In genomic region chr2:239383796-239384156, GRCh38 we compare ENCODE assay signal across 13 cellular contexts. TPM values are rescaled to one million over a fixed set of nuclear protein-coding genes. Genes with fewer than 3 reads are reported as not detected.
DNase-seq lines count a peak whose midpoint lies in the region; ATAC-seq and TF ChIP-seq lines count a peak whose summit lies in the region.
"Had no signal": no experiment of that assay in that cellular context is flagged by ENCODE, and none has a peak within 500 bp of the region (broad histone marks: within the 10 kb centered on the region; RNA-seq: fewer than 3 reads in every experiment).

No MANE protein-coding gene starts in this region.

- H3K79me2 ChIP-seq in DND-41 (ENCODE audit: insufficient read depth, low read length) (peaks cover 100% of the 10 kb centered on the region), osteoblast (ENCODE audit: insufficient read depth, low read length) (no peaks in the 10 kb centered on the region)

- no peak overlapping the region for H3K4me3 ChIP-seq in DND-41 (ENCODE audit: low read depth in 1 of 2, low read length in 2 of 2)
- H3K4me3 ChIP-seq in left lung, result no peak overlapping the region
- no peak overlapping the region for H3K4me3 ChIP-seq in osteoblast (ENCODE audit: insufficient read depth, low read length)
- H3K4me3 ChIP-seq: Peyer's patch had no signal

- H4K20me1 ChIP-seq in DND-41 (ENCODE audit: insufficient read depth, low read length) (peaks cover 94% of the 10 kb centered on the region), osteoblast (ENCODE audit: insufficient read depth, low read length) (peaks cover 14% of the 10 kb centered on the region)

- H3K27ac ChIP-seq in DND-41 (ENCODE audit: low read length), result peak overlapping the region; percentile 58
- no peak overlapping the region for H3K27ac ChIP-seq in left lung
- H3K27ac ChIP-seq in osteoblast (ENCODE audit: low read depth, low read length), result no peak overlapping the region
- H3K27ac ChIP-seq: Peyer's patch had no signal

- TF ChIP-seq CTCF in DND-41 (IDR thresholded peaks at IDR 0.05; ENCODE audit: borderline replicate concordance, extremely low read depth, low read length, poor library complexity, severe bottlenecking) (no peak), left lung (IDR thresholded peaks at IDR 0.05) (no peak), osteoblast (IDR thresholded peaks at IDR 0.05; ENCODE audit: extremely low read depth, low read depth, low read length) (no peak)

- H3K4me1 ChIP-seq in DND-41 (ENCODE audit: insufficient read depth, low read length) (peaks cover 35% of the 10 kb centered on the region), left lung (peaks cover 0 to 24% of the 10 kb centered on the region in 2 donors), osteoblast (ENCODE audit: insufficient read depth, low read length) (no peaks in the 10 kb centered on the region)
- H3K4me1 ChIP-seq: Peyer's patch had no signal

- H3K9me3 ChIP-seq in DND-41 (ENCODE audit: insufficient read depth, low read length, severe bottlenecking), result no peaks in the 10 kb centered on the region
- no peaks in the 10 kb centered on the region for H3K9me3 ChIP-seq in left lung
- no peaks in the 10 kb centered on the region for H3K9me3 ChIP-seq in osteoblast (ENCODE audit: low read depth, low read length)
- H3K9me3 ChIP-seq: Peyer's patch had no signal

- no peak overlapping the region for H3K9ac ChIP-seq in DND-41 (ENCODE audit: low read depth, low read length)

- H2AFZ ChIP-seq in DND-41 (ENCODE audit: low read depth, low read length) (no peak overlapping the region), osteoblast (ENCODE audit: low read length) (no peak overlapping the region)

- H3K4me2 ChIP-seq in DND-41 (ENCODE audit: insufficient read depth, low read length), result no peak overlapping the region
- no peak overlapping the region for H3K4me2 ChIP-seq in osteoblast (ENCODE audit: insufficient read depth, low read length)

- ATAC-seq in Right ventricle myocardium superior (ENCODE audit: poor library complexity) (no peak), left ventricle myocardium superior (no peak), DND-41 (ENCODE audit: insufficient read depth, low read depth) (no peak), left lung (no peak), HG02870 (IDR thresholded peaks at IDR 0.05; ENCODE audit: unreplicated experiment) (no peak), sciatic nerve (no peak)

- H3K36me3 ChIP-seq in DND-41 (ENCODE audit: insufficient read depth, low read length) (peaks cover 96% of the 10 kb centered on the region), left lung (peaks cover 0 to 20% of the 10 kb centered on the region in 2 donors), osteoblast (ENCODE audit: insufficient read depth, low read length) (no peaks in the 10 kb centered on the region)
- H3K36me3 ChIP-seq: Peyer's patch had no signal

- H3K27me3 ChIP-seq in DND-41 (ENCODE audit: insufficient read depth, low read length, poor library complexity) (no peaks in the 10 kb centered on the region), left lung (no peaks in the 10 kb centered on the region), osteoblast (ENCODE audit: insufficient read depth, low read length) (no peaks in the 10 kb centered on the region)
- H3K27me3 ChIP-seq: Peyer's patch had no signal

- DNase-seq in Right ventricle myocardium superior (peak; percentile 33), left ventricle myocardium superior (no peak), DND-41 (no peak), left lung (peak; percentile 10 to 50), osteoblast (ENCODE audit: insufficient read length, low spot score, missing footprints) (peak; percentile 22), HuH-7 (ENCODE audit: low spot score) (no peak), sciatic nerve (ENCODE audit: low spot score) (no peak)
- DNase-seq: NCI-H187, NCI-H226, NCI-H524 treated with DMSO at 0.1 percent for 48 hours, SHP77 had no signal

- intact Hi-C loops in Right ventricle myocardium superior (cut with DNase I), result no loop called here
- intact Hi-C loops in left ventricle myocardium superior (cut with micrococcal nuclease), result no loop called here
- intact Hi-C loops in left lung (cut with DNase I), result no loop called here
- intact Hi-C loops in sciatic nerve (cut with DNase I), result no loop called here

RNA-seq across cellular contexts. Expression of gene HDAC4, which starts 17.0 kb away (rescaled TPM):
- total RNA-seq in Right ventricle myocardium superior (24.9 TPM), left ventricle myocardium superior (25.6 TPM), left lung (10 to 100 TPM; 31.8 to 36.8 TPM), osteoblast (23.3 and 30.8 TPM in 2 replicates), sciatic nerve (99.5 TPM)

Comparison
In these comparisons a context has a peak if more than half of its experiments do, and no peak if none do; other contexts are left out.
1. DNase-seq: peak in Right ventricle myocardium superior (single experiment), left lung (2 of 2) and osteoblast (single experiment); none in left ventricle myocardium superior (single experiment), DND-41 (single experiment), HuH-7 (single experiment) and sciatic nerve (single experiment).